Comparison of ENCODE assay signal across 8 cellular contexts in the genomic region with DNA sequence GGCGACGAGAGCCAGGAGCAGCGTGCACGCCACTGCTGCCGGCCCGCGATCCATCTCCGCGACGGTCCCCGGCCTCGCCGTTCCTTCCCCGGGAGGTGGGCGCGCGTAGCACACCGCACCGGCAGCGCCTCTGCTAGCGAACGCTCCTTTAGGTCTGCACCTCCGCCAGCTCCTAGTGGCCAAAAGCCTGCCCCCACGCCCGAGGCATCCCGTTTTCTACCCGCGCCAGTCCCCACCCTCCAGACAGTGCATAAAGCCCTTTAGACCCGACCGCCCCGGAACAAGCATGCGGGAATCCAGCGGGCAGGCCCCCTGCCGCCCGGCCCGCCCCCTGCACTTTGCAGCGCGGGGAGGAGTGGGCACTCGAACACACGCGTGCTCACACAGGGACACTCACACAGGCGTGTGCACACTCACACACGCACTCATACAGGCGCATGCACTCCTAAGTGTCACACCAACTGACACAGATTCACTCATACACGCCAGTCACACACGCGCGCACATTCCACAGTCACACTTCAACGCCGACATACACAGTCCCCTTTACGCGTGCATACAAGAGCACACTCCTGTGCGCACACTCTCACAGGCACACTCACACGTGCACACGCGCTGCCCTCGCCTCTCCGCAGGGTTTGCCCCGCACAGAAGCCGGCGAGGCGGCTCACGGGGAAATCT. TPM values are rescaled to one million over a fixed set of nuclear protein-coding genes. Genes with fewer than 3 reads are reported as not detected.
DNase-seq lines count a peak whose midpoint lies in the region; ATAC-seq, FAIRE-seq and TF ChIP-seq lines count a peak whose summit lies in the region.

Gene LRP2, minus strand, starts transcription at position 189 of the 681 bp plus-strand sequence. Its CDS starts 135 bp downstream, at position 54.

- H3K4me1 ChIP-seq in heart left ventricle (peaks cover 0 to 38% (median 30%) of the 10 kb centered on the region in 12 donors), pancreas (peaks cover 8 to 21% (median 12%) of the 10 kb centered on the region in 3 donors)

- no peaks in the 10 kb centered on the region for H3K9me3 Mint-ChIP-seq in activated T-helper 2 cell treated with anti-CD3 and anti-CD28 coated beads, Interferon-gamma antibody, Interleukin-2, Interleukin-4, amounts not matched to agents 10 μg/mL and 5 μg/mL and 100 μg/mL, durations not matched to agents 14 hours and 24 hours and 36 hours

- peak within 1 kb of the TSS; percentile 71 for H3K27ac Mint-ChIP-seq in activated T-helper 2 cell treated with anti-CD3 and anti-CD28 coated beads, Interferon-gamma antibody, Interleukin-2, Interleukin-4, amounts not matched to agents 10 μg/mL and 5 μg/mL and 100 μg/mL, durations not matched to agents 14 hours and 24 hours and 36 hours

- H3K4me1 Mint-ChIP-seq in activated T-helper 2 cell treated with anti-CD3 and anti-CD28 coated beads, Interferon-gamma antibody, Interleukin-2, Interleukin-4, amounts not matched to agents 10 μg/mL and 5 μg/mL and 100 μg/mL, durations not matched to agents 14 hours and 24 hours and 36 hours (ENCODE audit: low read depth): peaks cover 36% of the 10 kb centered on the region

- no peak for FAIRE-seq in pancreas (lab: Jason Lieb, UNC)

- H3K4me3 ChIP-seq in heart left ventricle (peak within 1 kb of the TSS; percentile 20 to 62 (median 52)), pancreas (peak within 1 kb of the TSS; percentile 12 to 59 (median 37))

- H3K27me3 ChIP-seq in heart left ventricle (peaks cover 17 to 57% (median 27%) of the 10 kb centered on the region in 9 donors), pancreas (peaks cover 0 to 8% (median 4%) of the 10 kb centered on the region in 4 donors)

- ATAC-seq in heart left ventricle (peak in 3 of 4 donors; percentile 12 to 29 (median 24)), pancreas (peak in 3 of 4 donors; percentile 23 to 30 (median 26)), HG03442 (IDR thresholded peaks at IDR 0.05; ENCODE audit: unreplicated experiment) (no peak), HG03097 (IDR thresholded peaks at IDR 0.05; ENCODE audit: low FRiP score, unreplicated experiment) (no peak)

- DNase-seq in AG08396 (ENCODE audit: low spot score): peak; percentile 23
- DNase-seq in HuH-7.5 (ENCODE audit: low spot score): peak; percentile 51
- DNase-seq in activated T-helper 2 cell treated with anti-CD3 and anti-CD28 coated beads, Interferon-gamma antibody, Interleukin-2, Interleukin-4, amounts not matched to agents 10 μg/mL and 5 μg/mL and 100 μg/mL, durations not matched to agents 14 hours and 24 hours and 36 hours (ENCODE audit: low spot score): peak; percentile 18
- DNase-seq in heart left ventricle: peak in 1 of 5 donors; percentile 55
- peak in 4 of 6 donors; percentile 3 to 68 (median 16) for DNase-seq in pancreas
- DNase-seq in DMS153 treated with DMSO at 0.1 percent for 48 hours (lab: John Stamatoyannopoulos, UW; ENCODE audit: unreplicated experiment): no peak

- H3K27me3 Mint-ChIP-seq in activated T-helper 2 cell treated with anti-CD3 and anti-CD28 coated beads, Interferon-gamma antibody, Interleukin-2, Interleukin-4, amounts not matched to agents 10 μg/mL and 5 μg/mL and 100 μg/mL, durations not matched to agents 14 hours and 24 hours and 36 hours (ENCODE audit: low read depth): peaks cover 58% of the 10 kb centered on the region

- no peaks in the 10 kb centered on the region for H3K36me3 ChIP-seq in heart left ventricle
- H3K36me3 ChIP-seq in pancreas: no peaks in the 10 kb centered on the region

- H3K4me3 Mint-ChIP-seq in activated T-helper 2 cell treated with anti-CD3 and anti-CD28 coated beads, Interferon-gamma antibody, Interleukin-2, Interleukin-4, amounts not matched to agents 10 μg/mL and 5 μg/mL and 100 μg/mL, durations not matched to agents 14 hours and 24 hours and 36 hours (ENCODE audit: low read depth): peak within 1 kb of the TSS; percentile 90

- no peak for TF ChIP-seq POLR2A in heart left ventricle (IDR thresholded peaks at IDR 0.05)

- H3K36me3 Mint-ChIP-seq in activated T-helper 2 cell treated with anti-CD3 and anti-CD28 coated beads, Interferon-gamma antibody, Interleukin-2, Interleukin-4, amounts not matched to agents 10 μg/mL and 5 μg/mL and 100 μg/mL, durations not matched to agents 14 hours and 24 hours and 36 hours (ENCODE audit: low read depth): no peaks in the 10 kb centered on the region

- no peaks in the 10 kb centered on the region for H3K9me3 ChIP-seq in heart left ventricle
- no peaks in the 10 kb centered on the region for H3K9me3 ChIP-seq in pancreas

- H3K27ac ChIP-seq in heart left ventricle: no peak within 1 kb of the TSS
- H3K27ac ChIP-seq in pancreas: no peak within 1 kb of the TSS

- 1 to 2% (median 1%) methylated on average over 23 to 63 of the region's 63 CpGs for WGBS in heart left ventricle, 4 donors
- WGBS in pancreas, 2 donors: 0 to 1% methylated on average over 54 to 63 of the region's 63 CpGs

- intact Hi-C loops in activated T-helper 2 cell treated with anti-CD3 and anti-CD28 coated beads, Interferon-gamma antibody, Interleukin-2, Interleukin-4, amounts not matched to agents 10 μg/mL and 5 μg/mL and 100 μg/mL, durations not matched to agents 14 hours and 24 hours and 36 hours (cut with micrococcal nuclease): loop anchor here (5.0 to 10.0 kb wide), 3 partner anchors 100 to 432 kb away; partner anchors contain the start of gene SSB
- intact Hi-C loops in heart left ventricle (cut with DNase I): no loop called here
- intact Hi-C loops in pancreas (cut with DNase I): no loop called here

- TF ChIP-seq CTCF in heart left ventricle (IDR thresholded peaks at IDR 0.05) (no peak), pancreas (IDR thresholded peaks at IDR 0.05) (no peak)

RNA-seq across cellular contexts. Expression of gene LRP2, which starts in this region (rescaled TPM):
- 0.09 and 0.46 TPM in 2 replicates for total RNA-seq in activated T-helper 2 cell treated with anti-CD3 and anti-CD28 coated beads, Interferon-gamma antibody, Interleukin-2, Interleukin-4, amounts not matched to agents 10 μg/mL and 5 μg/mL and 100 μg/mL, durations not matched to agents 14 hours and 24 hours and 36 hours
- total RNA-seq in heart left ventricle (10 to 100 TPM in 1 of 9 donors, under 1 TPM in 4, not detected in 4; 0.04 to 13.6 (median 0.13) TPM), pancreas (under 1 TPM in 1 of 6 donors, not detected in 5; 0.06 TPM)
- polyA plus RNA-seq in heart left ventricle (under 1 TPM in 1 of 2 donors, not detected in 1; 0.01 TPM), pancreas (under 1 TPM in 1 of 2 donors, not detected in 1; 0.08 TPM)

Comparison
In these comparisons a context has a peak if more than half of its experiments do, and no peak if none do; other contexts are left out.
1. Peak in DNase-seq in activated T-helper 2 cell treated with anti-CD3 and anti-CD28 coated beads, Interferon-gamma antibody, Interleukin-2, Interleukin-4, amounts not matched to agents 10 μg/mL and 5 μg/mL and 100 μg/mL, durations not matched to agents 14 hours and 24 hours and 36 hours; RNA of the gene not detected or under 1 TPM.
2. Peak in DNase-seq, ATAC-seq and H3K4me3 ChIP-seq in pancreas; RNA of the gene not detected or under 1 TPM.
3. ATAC-seq: peak in heart left ventricle (3 of 4); none in HG03442 (single experiment) and HG03097 (single experiment).